Comparison of ENCODE assay signal across 9 cellular contexts in genomic region chr19:14405380-14405757, GRCh38. TPM values are rescaled to one million over a fixed set of nuclear protein-coding genes. Genes with fewer than 3 reads are reported as not detected.
DNase-seq lines count a peak whose midpoint lies in the region; ATAC-seq, FAIRE-seq and TF ChIP-seq lines count a peak whose summit lies in the region.
"Had no signal": no experiment of that assay in that cellular context is flagged by ENCODE, and none has a peak within 500 bp of the region (broad histone marks: within the 10 kb centered on the region; RNA-seq: fewer than 3 reads in every experiment).

No MANE protein-coding gene starts in this region.

- no peak overlapping the region for H3K4me2 ChIP-seq in neural cell (ENCODE audit: low read length)
- H3K4me2 ChIP-seq: SK-N-SH had no signal

- H3K27me3 ChIP-seq in neural cell (ENCODE audit: insufficient read depth, low read depth, low read length): no peaks in the 10 kb centered on the region

- FAIRE-seq in frontal cortex (lab: Jason Lieb, UNC): no peak

- H3K4me3 ChIP-seq in neural cell (ENCODE audit: low read length): peak overlapping the region; percentile 73

- peaks cover 80% of the 10 kb centered on the region for H3K36me3 Mint-ChIP-seq in stimulated activated naive CD8-positive, alpha-beta T cell treated with anti-CD3 and anti-CD28 coated beads, Interleukin-15, Interleukin-2, amounts not matched to agents 100 ng/mL and 50 ng/mL, for 24 hours (ENCODE audit: low read depth)
- H3K36me3 Mint-ChIP-seq in effector memory CD8-positive, alpha-beta T cell (ENCODE audit: insufficient read depth): peaks cover 100% of the 10 kb centered on the region
- H3K36me3 Mint-ChIP-seq in activated T-helper 2 cell treated with anti-CD3 and anti-CD28 coated beads, Interferon-gamma antibody, Interleukin-2, Interleukin-4, amounts not matched to agents 10 μg/mL and 5 μg/mL and 100 μg/mL, durations not matched to agents 14 hours and 24 hours and 36 hours (ENCODE audit: low read depth): peaks cover 75% of the 10 kb centered on the region

- peaks cover 27% of the 10 kb centered on the region for H3K4me1 Mint-ChIP-seq in stimulated activated naive CD8-positive, alpha-beta T cell treated with anti-CD3 and anti-CD28 coated beads, Interleukin-15, Interleukin-2, amounts not matched to agents 100 ng/mL and 50 ng/mL, for 24 hours (ENCODE audit: low read depth)
- peaks cover 20 to 52% of the 10 kb centered on the region in 2 donors for H3K4me1 Mint-ChIP-seq in effector memory CD8-positive, alpha-beta T cell (ENCODE audit: low read depth in 2 of 2)
- peaks cover 6% of the 10 kb centered on the region for H3K4me1 Mint-ChIP-seq in activated T-helper 2 cell treated with anti-CD3 and anti-CD28 coated beads, Interferon-gamma antibody, Interleukin-2, Interleukin-4, amounts not matched to agents 10 μg/mL and 5 μg/mL and 100 μg/mL, durations not matched to agents 14 hours and 24 hours and 36 hours (ENCODE audit: low read depth)

- no peak for ATAC-seq in stimulated activated naive CD8-positive, alpha-beta T cell treated with anti-CD3 and anti-CD28 coated beads, Interleukin-15, Interleukin-2, amounts not matched to agents 100 U/mL and 50 U/mL, for 24 hours
- ATAC-seq in effector memory CD8-positive, alpha-beta T cell (replicated peaks): no peak

- H3K27ac Mint-ChIP-seq in stimulated activated naive CD8-positive, alpha-beta T cell treated with anti-CD3 and anti-CD28 coated beads, Interleukin-15, Interleukin-2, amounts not matched to agents 100 ng/mL and 50 ng/mL, for 24 hours: peak overlapping the region; percentile 71
- peak overlapping the region; percentile 94 to 98 for H3K27ac Mint-ChIP-seq in effector memory CD8-positive, alpha-beta T cell
- no peak overlapping the region for H3K27ac Mint-ChIP-seq in activated T-helper 2 cell treated with anti-CD3 and anti-CD28 coated beads, Interferon-gamma antibody, Interleukin-2, Interleukin-4, amounts not matched to agents 10 μg/mL and 5 μg/mL and 100 μg/mL, durations not matched to agents 14 hours and 24 hours and 36 hours

- peak overlapping the region; percentile 15 for H2AFZ ChIP-seq in neural cell (ENCODE audit: low read depth, low read length)

- H3K36me3 ChIP-seq in neural cell (ENCODE audit: insufficient read depth, low read length): no peaks in the 10 kb centered on the region

- peak overlapping the region; percentile 31 for H3K9ac ChIP-seq in neural cell (ENCODE audit: low read length)
- H3K9ac ChIP-seq: SK-N-SH had no signal

- no peaks in the 10 kb centered on the region for H3K9me2 ChIP-seq in neural cell (ENCODE audit: insufficient read depth, low read length)
- H3K9me2 ChIP-seq: SK-N-SH had no signal

- no peaks in the 10 kb centered on the region for H3K79me2 ChIP-seq in neural cell (replicated peaks; ENCODE audit: insufficient read depth, low read length)

- no peak for TF ChIP-seq CTCF in neural cell (IDR thresholded peaks at IDR 0.05; ENCODE audit: poor library complexity, severe bottlenecking)

- no peaks in the 10 kb centered on the region for H3K9me3 Mint-ChIP-seq in stimulated activated naive CD8-positive, alpha-beta T cell treated with anti-CD3 and anti-CD28 coated beads, Interleukin-15, Interleukin-2, amounts not matched to agents 100 ng/mL and 50 ng/mL, for 24 hours
- no peaks in the 10 kb centered on the region for H3K9me3 Mint-ChIP-seq in effector memory CD8-positive, alpha-beta T cell
- H3K9me3 Mint-ChIP-seq in activated T-helper 2 cell treated with anti-CD3 and anti-CD28 coated beads, Interferon-gamma antibody, Interleukin-2, Interleukin-4, amounts not matched to agents 10 μg/mL and 5 μg/mL and 100 μg/mL, durations not matched to agents 14 hours and 24 hours and 36 hours: no peaks in the 10 kb centered on the region

- H3F3A ChIP-seq in neural cell (ENCODE audit: insufficient read depth, low read length, poor library complexity, severe bottlenecking): no peaks in the 10 kb centered on the region

- H3K27ac ChIP-seq in neural cell (ENCODE audit: low read length): no peak overlapping the region

- TF ChIP-seq RAD21 in neural cell (conservative IDR thresholded peaks at IDR 0.05): no peak

- H3K9me3 ChIP-seq in neural cell (ENCODE audit: low read length): no peaks in the 10 kb centered on the region
- H3K9me3 ChIP-seq: SK-N-SH had no signal

- intact Hi-C loops in activated T-helper 2 cell treated with anti-CD3 and anti-CD28 coated beads, Interferon-gamma antibody, Interleukin-2, Interleukin-4, amounts not matched to agents 10 μg/mL and 5 μg/mL and 100 μg/mL, durations not matched to agents 14 hours and 24 hours and 36 hours (cut with micrococcal nuclease): no loop called here

- H4K20me1 ChIP-seq in neural cell (ENCODE audit: insufficient read depth): no peaks in the 10 kb centered on the region

- no peak for DNase-seq in stimulated activated naive CD8-positive, alpha-beta T cell treated with anti-CD3 and anti-CD28 coated beads, Interleukin-15, Interleukin-2, amounts not matched to agents 100 U/mL and 50 U/mL, for 24 hours
- peak in 2 of 3 experiments; percentile 24 to 32 for DNase-seq in effector memory CD8-positive, alpha-beta T cell
- no peak for DNase-seq in activated T-helper 2 cell treated with anti-CD3 and anti-CD28 coated beads, Interferon-gamma antibody, Interleukin-2, Interleukin-4, amounts not matched to agents 10 μg/mL and 5 μg/mL and 100 μg/mL, durations not matched to agents 14 hours and 24 hours and 36 hours (ENCODE audit: low spot score)
- DNase-seq in frontal cortex (ENCODE audit: low spot score in 2 of 2): no peak
- no peak for DNase-seq in DMS153 treated with DMSO at 0.1 percent for 48 hours (lab: John Stamatoyannopoulos, UW; ENCODE audit: unreplicated experiment)
- DNase-seq in SHP77 treated with DMSO at 0.1 percent for 48 hours (lab: John Stamatoyannopoulos, UW): no peak

- no peaks in the 10 kb centered on the region for H3K27me3 Mint-ChIP-seq in stimulated activated naive CD8-positive, alpha-beta T cell treated with anti-CD3 and anti-CD28 coated beads, Interleukin-15, Interleukin-2, amounts not matched to agents 100 ng/mL and 50 ng/mL, for 24 hours
- H3K27me3 Mint-ChIP-seq in effector memory CD8-positive, alpha-beta T cell: no peaks in the 10 kb centered on the region
- H3K27me3 Mint-ChIP-seq in activated T-helper 2 cell treated with anti-CD3 and anti-CD28 coated beads, Interferon-gamma antibody, Interleukin-2, Interleukin-4, amounts not matched to agents 10 μg/mL and 5 μg/mL and 100 μg/mL, durations not matched to agents 14 hours and 24 hours and 36 hours (ENCODE audit: low read depth): no peaks in the 10 kb centered on the region

- no peak for TF ChIP-seq EP300 in neural cell (conservative IDR thresholded peaks at IDR 0.05; ENCODE audit: poor library complexity, severe bottlenecking)

- H3K4me3 Mint-ChIP-seq in stimulated activated naive CD8-positive, alpha-beta T cell treated with anti-CD3 and anti-CD28 coated beads, Interleukin-15, Interleukin-2, amounts not matched to agents 100 ng/mL and 50 ng/mL, for 24 hours: no peak overlapping the region
- peak overlapping the region in 1 of 2 donors; percentile 68 for H3K4me3 Mint-ChIP-seq in effector memory CD8-positive, alpha-beta T cell
- H3K4me3 Mint-ChIP-seq in activated T-helper 2 cell treated with anti-CD3 and anti-CD28 coated beads, Interferon-gamma antibody, Interleukin-2, Interleukin-4, amounts not matched to agents 10 μg/mL and 5 μg/mL and 100 μg/mL, durations not matched to agents 14 hours and 24 hours and 36 hours (ENCODE audit: low read depth): no peak overlapping the region

TF ChIP-seq in neural cell, 6 proteins besides CTCF, POLR2A, EP300 and RAD21 (continues in another document):
- TF ChIP-seq MXI1 (conservative IDR thresholded peaks at IDR 0.05; ENCODE audit: poor library complexity, severe bottlenecking) (no peak), POLR2AphosphoS5 (IDR thresholded peaks at IDR 0.05) (no peak), TAF1 (IDR thresholded peaks at IDR 0.05; ENCODE audit: low read depth) (no peak), EZH2 (IDR thresholded peaks at IDR 0.05; ENCODE audit: borderline replicate concordance, insufficient read depth, low read length, poor library complexity, severe bottlenecking) (no peak)

RNA-seq across cellular contexts. Expression of gene DDX39A, which starts 13.8 kb away (rescaled TPM):
- 76.4 and 79.2 TPM in 2 replicates for polyA plus RNA-seq in neural cell
- polyA minus RNA-seq in neural cell: 33.6 and 37.3 TPM in 2 replicates
- total RNA-seq in activated T-helper 2 cell treated with anti-CD3 and anti-CD28 coated beads, Interferon-gamma antibody, Interleukin-2, Interleukin-4, amounts not matched to agents 10 μg/mL and 5 μg/mL and 100 μg/mL, durations not matched to agents 14 hours and 24 hours and 36 hours: 268 TPM in 2 replicates
- 29.8 TPM for total RNA-seq in frontal cortex

RNA-seq across cellular contexts. Expression of gene ADGRE5, which starts 24.1 kb away (rescaled TPM):
- polyA plus RNA-seq in neural cell: 0.51 and 0.96 TPM in 2 replicates
- 0.23 TPM in 1 of 2 replicates, not detected in the other for polyA minus RNA-seq in neural cell
- total RNA-seq in activated T-helper 2 cell treated with anti-CD3 and anti-CD28 coated beads, Interferon-gamma antibody, Interleukin-2, Interleukin-4, amounts not matched to agents 10 μg/mL and 5 μg/mL and 100 μg/mL, durations not matched to agents 14 hours and 24 hours and 36 hours: 177 and 183 TPM in 2 replicates
- 0.82 TPM for total RNA-seq in frontal cortex

RNA-seq across cellular contexts. Expression of gene PKN1, which starts 27.7 kb away (rescaled TPM):
- 64.4 and 84.4 TPM in 2 replicates for polyA plus RNA-seq in neural cell
- polyA minus RNA-seq in neural cell: 113 and 127 TPM in 2 replicates
- 171 and 172 TPM in 2 replicates for total RNA-seq in activated T-helper 2 cell treated with anti-CD3 and anti-CD28 coated beads, Interferon-gamma antibody, Interleukin-2, Interleukin-4, amounts not matched to agents 10 μg/mL and 5 μg/mL and 100 μg/mL, durations not matched to agents 14 hours and 24 hours and 36 hours
- 99.5 TPM for total RNA-seq in frontal cortex

Comparison
In these comparisons a context has a peak if more than half of its experiments do, and no peak if none do; other contexts are left out.
1. DNase-seq: peak in effector memory CD8-positive, alpha-beta T cell (2 of 3); none in stimulated activated naive CD8-positive, alpha-beta T cell treated with anti-CD3 and anti-CD28 coated beads, Interleukin-15, Interleukin-2, amounts not matched to agents 100 U/mL and 50 U/mL, for 24 hours (single experiment), activated T-helper 2 cell treated with anti-CD3 and anti-CD28 coated beads, Interferon-gamma antibody, Interleukin-2, Interleukin-4, amounts not matched to agents 10 μg/mL and 5 μg/mL and 100 μg/mL, durations not matched to agents 14 hours and 24 hours and 36 hours (single experiment), frontal cortex (0 of 2), DMS153 treated with DMSO at 0.1 percent for 48 hours (single experiment) and SHP77 treated with DMSO at 0.1 percent for 48 hours (single experiment).
2. RNA of gene ADGRE5, which starts 24.1 kb away (total RNA-seq): 177 to 183 TPM in activated T-helper 2 cell treated with anti-CD3 and anti-CD28 coated beads, Interferon-gamma antibody, Interleukin-2, Interleukin-4, amounts not matched to agents 10 μg/mL and 5 μg/mL and 100 μg/mL, durations not matched to agents 14 hours and 24 hours and 36 hours; 0.82 TPM in frontal cortex (single experiment); every median in the first group is over 10 times any median in the second.